ENCODE assay signal across 12 cellular contexts in the genomic region with DNA sequence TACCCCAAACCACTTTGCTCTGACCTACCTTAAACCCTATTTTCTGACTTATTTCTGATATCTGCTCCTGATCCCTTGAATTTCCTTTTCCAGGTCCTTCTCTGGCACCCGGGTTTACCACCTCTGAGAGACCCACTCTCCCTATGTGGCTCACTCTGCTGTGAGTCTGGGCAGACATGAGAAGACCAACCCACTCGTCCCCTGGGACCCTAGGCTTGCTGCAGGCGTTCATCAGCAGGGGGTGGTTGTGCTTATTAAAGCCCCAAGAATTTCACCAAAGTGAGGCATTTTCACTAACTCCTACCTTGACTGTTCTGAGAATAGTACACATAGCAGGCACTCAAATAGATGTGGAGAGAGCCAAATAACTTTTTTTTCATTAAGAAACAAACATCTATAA.
A peak's percentile ranks its signal among the peaks of the same experiment; 100 is the strongest.
DNase-seq lines count a peak whose midpoint lies in the region; ATAC-seq and TF ChIP-seq lines count a peak whose summit lies in the region.
"Had no signal": no experiment of that assay in that cellular context is flagged by ENCODE, and none has a peak within 500 bp of the region (broad histone marks: within the 10 kb centered on the region; RNA-seq: fewer than 3 reads in every experiment).

No MANE protein-coding gene starts in this region.

- H3K9me3 Mint-ChIP-seq in nephron progenitor cell, result no peaks in the 10 kb centered on the region
- no peaks in the 10 kb centered on the region for H3K9me3 Mint-ChIP-seq in T-helper 2 cell treated with Interferon-gamma antibody and Interleukin-4, amounts not matched to agents 5 μg/mL and 100 μg/mL, for 36 hours

- ATAC-seq in T-helper 17 cell (no peak), HG02981 (IDR thresholded peaks at IDR 0.05; ENCODE audit: unreplicated experiment) (no peak), GM18520 (IDR thresholded peaks at IDR 0.05; ENCODE audit: unreplicated experiment) (no peak)
- ATAC-seq: SK-N-SH treated with all-trans-retinoic acid at 6 μM for 48 hours had no signal

- H3K27me3 Mint-ChIP-seq in T-helper 17 cell, result no peaks in the 10 kb centered on the region
- no peaks in the 10 kb centered on the region for H3K27me3 Mint-ChIP-seq in nephron progenitor cell (ENCODE audit: low read depth, poor library complexity)
- no peaks in the 10 kb centered on the region for H3K27me3 Mint-ChIP-seq in T-helper 2 cell treated with Interferon-gamma antibody and Interleukin-4, amounts not matched to agents 5 μg/mL and 100 μg/mL, for 36 hours (ENCODE audit: low read depth)

- no peaks in the 10 kb centered on the region for H3K36me3 ChIP-seq in HEK293 (ENCODE audit: control insufficient read depth in 2 of 2, insufficient read depth in 1 of 2, low read length in 2 of 2)

- POLR2A ChIA-PET in HEK293 (lab: Yijun Ruan, JAX), result no interaction called here

- CTCF ChIA-PET in HEK293 (lab: Yijun Ruan, JAX), result no interaction called here

- H3K36me3 Mint-ChIP-seq in T-helper 17 cell (ENCODE audit: low read depth), result no peaks in the 10 kb centered on the region
- H3K36me3 Mint-ChIP-seq in nephron progenitor cell (ENCODE audit: low read depth), result no peaks in the 10 kb centered on the region
- no peaks in the 10 kb centered on the region for H3K36me3 Mint-ChIP-seq in T-helper 2 cell treated with Interferon-gamma antibody and Interleukin-4, amounts not matched to agents 5 μg/mL and 100 μg/mL, for 36 hours (ENCODE audit: low read depth)

- H3K27ac Mint-ChIP-seq in T-helper 17 cell (peak overlapping the region; percentile 68), nephron progenitor cell (peak overlapping the region; percentile 46)
- no peak overlapping the region for H3K27ac Mint-ChIP-seq in T-helper 2 cell treated with Interferon-gamma antibody and Interleukin-4, amounts not matched to agents 5 μg/mL and 100 μg/mL, for 36 hours

- H3K4me1 Mint-ChIP-seq in T-helper 17 cell (peaks cover 53% of the 10 kb centered on the region), nephron progenitor cell (peaks cover 40% of the 10 kb centered on the region)
- peaks cover 23% of the 10 kb centered on the region for H3K4me1 Mint-ChIP-seq in T-helper 2 cell treated with Interferon-gamma antibody and Interleukin-4, amounts not matched to agents 5 μg/mL and 100 μg/mL, for 36 hours (ENCODE audit: low read depth)

- TF ChIP-seq CTCF in GM12865 (IDR thresholded peaks at IDR 0.05; ENCODE audit: insufficient read depth, low read depth, low read length, missing control alignments), result no peak
- no peak for TF ChIP-seq CTCF in HEK293 (tag by site-specific recombination; IDR thresholded peaks at IDR 0.05)
- no peak for TF ChIP-seq CTCF in nephron progenitor cell (IDR thresholded peaks at IDR 0.05)

- no peaks in the 10 kb centered on the region for H3K4me1 ChIP-seq in HEK293 (ENCODE audit: control insufficient read depth, insufficient read depth, low read length)

- DNase-seq in GM12865 (ENCODE audit: low read depth) (peak; percentile 37), T-helper 17 cell (no peak), nephron progenitor cell (no peak), OCI-M2 (lab: John Stamatoyannopoulos, UW; ENCODE audit: unreplicated experiment) (no peak)
- no peak for DNase-seq in T-helper 2 cell treated with Interferon-gamma antibody and Interleukin-4, amounts not matched to agents 5 μg/mL and 100 μg/mL, for 36 hours (ENCODE audit: low spot score)
- DNase-seq: caudate nucleus, NCI-H345 had no signal

- H3K4me3 ChIP-seq in GM12865 (ENCODE audit: low read depth, low read length) (no peak overlapping the region), HEK293 (ENCODE audit: low read depth, low read length) (no peak overlapping the region)
- H3K4me3 ChIP-seq: skin epidermis had no signal

- no peak overlapping the region for H3K27ac ChIP-seq in HEK293 (ENCODE audit: extremely low read depth, low read depth, low read length)
- H3K27ac ChIP-seq: skin epidermis had no signal

- H3K4me3 Mint-ChIP-seq in T-helper 17 cell (no peak overlapping the region), nephron progenitor cell (peak overlapping the region; percentile 9)
- no peak overlapping the region for H3K4me3 Mint-ChIP-seq in T-helper 2 cell treated with Interferon-gamma antibody and Interleukin-4, amounts not matched to agents 5 μg/mL and 100 μg/mL, for 36 hours

- H3K9me3 ChIP-seq in HEK293 (ENCODE audit: control insufficient read depth, insufficient read depth, low read depth, low read length) (no peaks in the 10 kb centered on the region), T-helper 17 cell (ENCODE audit: control insufficient read depth, low read length, poor library complexity, severe bottlenecking) (no peaks in the 10 kb centered on the region)

TF ChIP-seq in HEK293, 187 proteins besides CTCF, POLR2A, EP300 and RAD21:
- no peak for TF ChIP-seq SP7 (tag by site-specific recombination; IDR thresholded peaks at IDR 0.05)
- no peak for TF ChIP-seq GFI1B (tag by site-specific recombination; IDR thresholded peaks at IDR 0.05)
- TF ChIP-seq GLIS1 (tag by site-specific recombination; IDR thresholded peaks at IDR 0.05), result peak; percentile 65
- TF ChIP-seq ZNF423 (tag by site-specific recombination; IDR thresholded peaks at IDR 0.05), result peak; percentile 59; the same call in 1 of the 2 replicates
- no peak for TF ChIP-seq ZNF155 (tag by site-specific recombination; IDR thresholded peaks at IDR 0.05)
- TF ChIP-seq ZIC2 (tag by site-specific recombination; IDR thresholded peaks at IDR 0.05), result 0 out of 2 replicates have a peak, but pooled peaks have one; percentile 28
